In genomic region chr3:13480340-13481318, GRCh38 we compare ENCODE assay signal across 8 cellular contexts. TPM values are rescaled to one million over a fixed set of nuclear protein-coding genes. Genes with fewer than 3 reads are reported as not detected.
A peak's percentile ranks its signal among the peaks of the same experiment; 100 is the strongest.
DNase-seq lines count a peak whose midpoint lies in the region; ATAC-seq and TF ChIP-seq lines count a peak whose summit lies in the region.

No MANE protein-coding gene starts in this region.

- DNase-seq in NCI-H2227 (lab: John Stamatoyannopoulos, UW; ENCODE audit: unreplicated experiment) = peak; percentile 45
- no peak for DNase-seq in NCI-H2227 treated with DMSO at 0.1 percent for 48 hours (lab: John Stamatoyannopoulos, UW)
- DNase-seq in activated gamma-delta T cell treated with anti-CD3 and anti-CD28 coated beads, Interleukin-2, amount 50 U/mL, for 16 hours (ENCODE audit: low read depth) = peak; percentile 19
- peak; percentile 56 for DNase-seq in Right ventricle myocardium superior
- DNase-seq in HPDE6-E6E7 (ENCODE audit: extremely low spot score) = no peak

- peak overlapping the region; percentile 39 for H3K27ac ChIP-seq in parathyroid adenoma

- peak; percentile 3 for ATAC-seq in HG03575 (IDR thresholded peaks at IDR 0.05; ENCODE audit: extremely low read depth, insufficient number of reproducible peaks, low FRiP score, unreplicated experiment)
- no peak for ATAC-seq in Right ventricle myocardium superior (ENCODE audit: poor library complexity)
- ATAC-seq in HG03108 (IDR thresholded peaks at IDR 0.05; ENCODE audit: unreplicated experiment) = no peak

- intact Hi-C loops in Right ventricle myocardium superior (cut with DNase I) = no loop called here

- no peak for TF ChIP-seq CTCF in parathyroid adenoma (IDR thresholded peaks at IDR 0.05)

- no peaks in the 10 kb centered on the region for H3K36me3 ChIP-seq in parathyroid adenoma (ENCODE audit: control insufficient read depth, insufficient read depth, low read length)

- no peak overlapping the region for H3K9ac ChIP-seq in parathyroid adenoma

- no peaks in the 10 kb centered on the region for H3K27me3 ChIP-seq in parathyroid adenoma (ENCODE audit: control insufficient read depth, insufficient read depth, low read length)

- H3K4me2 ChIP-seq in parathyroid adenoma (ENCODE audit: low read length) = peak overlapping the region; percentile 63

- H2AFZ ChIP-seq in parathyroid adenoma = peak overlapping the region; percentile 79

- peaks cover 38% of the 10 kb centered on the region for H3K4me1 ChIP-seq in parathyroid adenoma

- peak overlapping the region; percentile 59 for H3K4me3 ChIP-seq in parathyroid adenoma (ENCODE audit: low read depth, low read length)

- no peaks in the 10 kb centered on the region for H3K79me2 ChIP-seq in parathyroid adenoma

- H3K9me3 ChIP-seq in parathyroid adenoma (ENCODE audit: control insufficient read depth, low read length) = no peaks in the 10 kb centered on the region

RNA-seq across cellular contexts. Expression of gene HDAC11, which starts 0.5 kb away (rescaled TPM):
- total RNA-seq in Right ventricle myocardium superior = 40.7 TPM

Comparison
In these comparisons a context has a peak if more than half of its experiments do, and no peak if none do; other contexts are left out.
1. DNase-seq: peak in NCI-H2227 (single experiment), activated gamma-delta T cell treated with anti-CD3 and anti-CD28 coated beads, Interleukin-2, amount 50 U/mL, for 16 hours (single experiment) and Right ventricle myocardium superior (single experiment); none in NCI-H2227 treated with DMSO at 0.1 percent for 48 hours (single experiment) and HPDE6-E6E7 (single experiment).